1 cellular context compared by ENCODE assay signal in genomic region chr2:177714704-177715103, GRCh38.
TF ChIP-seq lines count a peak whose summit lies in the region.

No MANE protein-coding gene starts in this region.

TF ChIP-seq in H1, 55 proteins besides CTCF, POLR2A, EP300 and RAD21:
- TF ChIP-seq TBP (IDR thresholded peaks at IDR 0.05; ENCODE audit: low read depth, low read length) (no peak), CBX8 (IDR thresholded peaks at IDR 0.05; ENCODE audit: borderline replicate concordance, low read depth, low read length) (no peak), TAF1 (IDR thresholded peaks at IDR 0.05; ENCODE audit: low read depth, low read length) (no peak), CEBPB (IDR thresholded peaks at IDR 0.05; ENCODE audit: low read depth, low read length) (no peak), EZH2 (IDR thresholded peaks at IDR 0.05; ENCODE audit: low read depth, low read length, severe bottlenecking) (no peak), GABPA (IDR thresholded peaks at IDR 0.05; ENCODE audit: borderline replicate concordance, insufficient read depth, low read length) (no peak), USF2 (IDR thresholded peaks at IDR 0.05; ENCODE audit: low read length) (no peak), FOSL1 (IDR thresholded peaks at IDR 0.05; ENCODE audit: insufficient read depth, low read depth, low read length) (no peak), KDM5A (IDR thresholded peaks at IDR 0.05; ENCODE audit: low read length) (no peak), MAX (IDR thresholded peaks at IDR 0.05) (no peak), POU5F1 (IDR thresholded peaks at IDR 0.05; ENCODE audit: low read depth, low read length) (no peak), CHD1 (IDR thresholded peaks at IDR 0.05; ENCODE audit: low read depth, low read length) (no peak), RNF2 (IDR thresholded peaks at IDR 0.05; ENCODE audit: borderline replicate concordance, low read depth, low read length, missing control alignments, poor library complexity, severe bottlenecking) (no peak), JUND (IDR thresholded peaks at IDR 0.05; ENCODE audit: low read length) (no peak), ATF3 (IDR thresholded peaks at IDR 0.05; ENCODE audit: insufficient read depth, low read depth, low read length) (no peak)
TF ChIP-seq in H1: peak in this region for 0.
